ENCODE assay signal across 21 cellular contexts in the genomic region with DNA sequence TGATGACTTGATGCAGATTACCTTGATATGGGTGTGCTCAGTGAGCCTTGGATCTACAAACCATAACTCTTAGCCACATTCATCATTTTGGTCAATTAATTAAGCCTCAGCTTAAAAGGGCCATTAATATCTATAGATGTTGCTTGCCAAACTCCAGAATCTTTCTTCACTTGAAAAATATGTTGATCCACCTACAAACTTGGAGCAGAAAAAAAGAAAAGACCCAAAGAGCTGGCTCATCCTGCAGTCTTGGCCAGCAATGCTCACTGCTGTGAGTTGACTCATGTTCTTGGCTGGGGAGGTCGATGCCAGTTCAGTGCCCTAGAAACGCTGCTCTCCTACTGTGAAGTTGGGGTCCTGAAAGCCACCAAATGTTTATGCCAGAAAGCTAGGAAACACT.
A peak's percentile ranks its signal among the peaks of the same experiment; 100 is the strongest.
DNase-seq lines count a peak whose midpoint lies in the region; ATAC-seq, FAIRE-seq and TF ChIP-seq lines count a peak whose summit lies in the region.
"Had no signal": no experiment of that assay in that cellular context is flagged by ENCODE, and none has a peak within 500 bp of the region (broad histone marks: within the 10 kb centered on the region; RNA-seq: fewer than 3 reads in every experiment).

No MANE protein-coding gene starts in this region.

- no peak overlapping the region for H3K4me3 Mint-ChIP-seq in astrocyte (ENCODE audit: unreplicated experiment)
- H3K4me3 Mint-ChIP-seq: activated B cell treated with CpG ODN at 0.5 μM for 24 hours; activated CD4-positive, alpha-beta memory T cell treated with anti-CD3 and anti-CD28 coated beads, Interleukin-2, amount 10 ng/mL, durations not matched to agents 7 days and 5 days; nephron had no signal

- DNase-seq in M059J (ENCODE audit: low read depth) (peak; percentile 69), astrocyte (ENCODE audit: low read depth) (peak; percentile 85), glomerular visceral epithelial cell (ENCODE audit: extremely low spot score) (peak; percentile 17), stromal cell of bone marrow (ENCODE audit: low read depth) (peak; percentile 29), NCI-H526 (lab: John Stamatoyannopoulos, UW) (no peak), mesenteric fat pad (ENCODE audit: low spot score) (no peak), GM19238 (ENCODE audit: insufficient read length, low spot score) (no peak)
- DNase-seq: activated B cell treated with CpG ODN at 0.5 μM for 24 hours; activated CD4-positive, alpha-beta memory T cell treated with anti-CD3 and anti-CD28 coated beads, Interleukin-2, amount 10 ng/mL, durations not matched to agents 7 days and 5 days; amniotic stem cell; cerebellar nuclear complex; effector CD8-positive, alpha-beta T cell; heart left ventricle; IMR-90; NCI-H1436 treated with DMSO at 0.1 percent for 48 hours had no signal

- no peak overlapping the region for H3K9ac ChIP-seq in astrocyte (ENCODE audit: low read length)
- H3K9ac ChIP-seq: BLaER1 treated with 17β-estradiol and CSF1 and Interleukin-3, amounts not matched to agents 10 nM and 100 nM had no signal

- H4K20me1 ChIP-seq in astrocyte (ENCODE audit: insufficient read depth, low read length): no peaks in the 10 kb centered on the region
- H4K20me1 ChIP-seq: BLaER1 treated with 17β-estradiol and CSF1 and Interleukin-3, amounts not matched to agents 10 nM and 100 nM had no signal

- no peaks in the 10 kb centered on the region for H3K36me3 ChIP-seq in astrocyte (ENCODE audit: insufficient read depth, low read length)
- H3K36me3 ChIP-seq: BLaER1 treated with 17β-estradiol and CSF1 and Interleukin-3, amounts not matched to agents 10 nM and 100 nM; esophagus muscularis mucosa; heart left ventricle; prostate gland had no signal

- H3K9me3 Mint-ChIP-seq in astrocyte (ENCODE audit: unreplicated experiment): no peaks in the 10 kb centered on the region
- H3K9me3 Mint-ChIP-seq: activated B cell treated with CpG ODN at 0.5 μM for 24 hours; activated CD4-positive, alpha-beta memory T cell treated with anti-CD3 and anti-CD28 coated beads, Interleukin-2, amount 10 ng/mL, durations not matched to agents 7 days and 5 days; nephron had no signal

- H3K27me3 ChIP-seq in astrocyte (ENCODE audit: insufficient read depth, low read length): no peaks in the 10 kb centered on the region
- H3K27me3 ChIP-seq: BLaER1 treated with 17β-estradiol and CSF1 and Interleukin-3, amounts not matched to agents 10 nM and 100 nM; esophagus muscularis mucosa; heart left ventricle had no signal

- peak overlapping the region; percentile 56 for H3K27ac Mint-ChIP-seq in astrocyte (ENCODE audit: unreplicated experiment)
- H3K27ac Mint-ChIP-seq: activated B cell treated with CpG ODN at 0.5 μM for 24 hours; activated CD4-positive, alpha-beta memory T cell treated with anti-CD3 and anti-CD28 coated beads, Interleukin-2, amount 10 ng/mL, durations not matched to agents 7 days and 5 days; nephron had no signal

- H3K36me3 Mint-ChIP-seq in astrocyte (ENCODE audit: low read depth, unreplicated experiment): no peaks in the 10 kb centered on the region

- peaks cover 9% of the 10 kb centered on the region for H3K4me1 Mint-ChIP-seq in astrocyte (ENCODE audit: low read depth, unreplicated experiment)
- H3K4me1 Mint-ChIP-seq: activated B cell treated with CpG ODN at 0.5 μM for 24 hours; activated CD4-positive, alpha-beta memory T cell treated with anti-CD3 and anti-CD28 coated beads, Interleukin-2, amount 10 ng/mL, durations not matched to agents 7 days and 5 days had no signal

- H3K4me2 ChIP-seq in astrocyte (ENCODE audit: low read length): peak overlapping the region; percentile 21
- H3K4me2 ChIP-seq: BLaER1 treated with 17β-estradiol and CSF1 and Interleukin-3, amounts not matched to agents 10 nM and 100 nM had no signal

- no peak overlapping the region for H2AFZ ChIP-seq in astrocyte (ENCODE audit: low read depth, low read length)

- peak; percentile 86 for FAIRE-seq in astrocyte (lab: Jason Lieb, UNC)

- H3K27ac ChIP-seq in astrocyte (ENCODE audit: low read depth, low read length): peak overlapping the region; percentile 4
- H3K27ac ChIP-seq: BLaER1 treated with 17β-estradiol and CSF1 and Interleukin-3, amounts not matched to agents 10 nM and 100 nM; esophagus muscularis mucosa; heart left ventricle; prostate gland had no signal

- no peak for TF ChIP-seq CTCF in astrocyte (IDR thresholded peaks at IDR 0.05; ENCODE audit: insufficient read depth, low read depth, low read length)

- ATAC-seq in GM18907 (IDR thresholded peaks at IDR 0.05; ENCODE audit: unreplicated experiment): no peak
- ATAC-seq: heart left ventricle, left lobe of liver had no signal

- H3K9me3 ChIP-seq in astrocyte (ENCODE audit: insufficient read depth, low read depth, low read length): no peaks in the 10 kb centered on the region
- H3K9me3 ChIP-seq: BLaER1 treated with 17β-estradiol and CSF1 and Interleukin-3, amounts not matched to agents 10 nM and 100 nM; esophagus muscularis mucosa; heart left ventricle; prostate gland had no signal

- H3K4me3 ChIP-seq in astrocyte (ENCODE audit: insufficient read depth, low read depth, low read length): no peak overlapping the region
- H3K4me3 ChIP-seq: BLaER1 treated with 17β-estradiol and CSF1 and Interleukin-3, amounts not matched to agents 10 nM and 100 nM; esophagus muscularis mucosa; heart left ventricle; prostate gland had no signal

- peaks cover 15% of the 10 kb centered on the region for H3K4me1 ChIP-seq in astrocyte (ENCODE audit: insufficient read depth, low read length)
- H3K4me1 ChIP-seq: BLaER1 treated with 17β-estradiol and CSF1 and Interleukin-3, amounts not matched to agents 10 nM and 100 nM; heart left ventricle; prostate gland had no signal

- no peaks in the 10 kb centered on the region for H3K27me3 Mint-ChIP-seq in astrocyte (ENCODE audit: low read depth, unreplicated experiment)

- no peaks in the 10 kb centered on the region for H3K79me2 ChIP-seq in astrocyte (ENCODE audit: insufficient read depth, low read length)

Comparison
In these comparisons a context has a peak if more than half of its experiments do, and no peak if none do; other contexts are left out.
1. DNase-seq: peak in M059J (single experiment), astrocyte (single experiment), glomerular visceral epithelial cell (single experiment) and stromal cell of bone marrow (single experiment); none in NCI-H526 (0 of 2), mesenteric fat pad (single experiment) and GM19238 (single experiment).